Comparison of ENCODE assay signal across 13 cellular contexts in genomic region chr6:43803783-43804549, GRCh38. TPM values are rescaled to one million over a fixed set of nuclear protein-coding genes. Genes with fewer than 3 reads are reported as not detected.
DNase-seq lines count a peak whose midpoint lies in the region; ATAC-seq, FAIRE-seq and TF ChIP-seq lines count a peak whose summit lies in the region.
"Had no signal": no experiment of that assay in that cellular context is flagged by ENCODE, and none has a peak within 500 bp of the region (broad histone marks: within the 10 kb centered on the region; RNA-seq: fewer than 3 reads in every experiment).

No MANE protein-coding gene starts in this region.

- no peaks in the 10 kb centered on the region for H3K36me3 ChIP-seq in right atrium auricular region

- no peak overlapping the region for H3K4me3 ChIP-seq in right atrium auricular region

- no peak overlapping the region for H3K4me3 Mint-ChIP-seq in stimulated activated naive CD8-positive, alpha-beta T cell treated with anti-CD3 and anti-CD28 coated beads, Interleukin-15, amount 100 ng/mL, for 72 hours
- H3K4me3 Mint-ChIP-seq: activated B cell treated with CpG ODN at 0.5 μM for 24 hours; CD4-positive, CD25-positive, alpha-beta regulatory T cell had no signal

- peak overlapping the region; percentile 3; the same call in 1 of the 2 replicates for H3K27ac ChIP-seq in VCaP
- H3K27ac ChIP-seq in right atrium auricular region: no peak overlapping the region

- no peak for TF ChIP-seq CTCF in VCaP (conservative IDR thresholded peaks at IDR 0.05)
- TF ChIP-seq CTCF in right atrium auricular region (IDR thresholded peaks at IDR 0.05): no peak

- no peak for FAIRE-seq in urothelium cell line (lab: Jason Lieb, UNC)
- FAIRE-seq: frontal cortex had no signal

- H3K27me3 Mint-ChIP-seq in stimulated activated naive CD8-positive, alpha-beta T cell treated with anti-CD3 and anti-CD28 coated beads, Interleukin-15, amount 100 ng/mL, for 72 hours: no peaks in the 10 kb centered on the region
- H3K27me3 Mint-ChIP-seq: activated B cell treated with CpG ODN at 0.5 μM for 24 hours had no signal

- no peaks in the 10 kb centered on the region for H3K9me3 Mint-ChIP-seq in stimulated activated naive CD8-positive, alpha-beta T cell treated with anti-CD3 and anti-CD28 coated beads, Interleukin-15, amount 100 ng/mL, for 72 hours
- H3K9me3 Mint-ChIP-seq: activated B cell treated with CpG ODN at 0.5 μM for 24 hours; CD4-positive, CD25-positive, alpha-beta regulatory T cell had no signal

- H3K4me1 Mint-ChIP-seq in stimulated activated naive CD8-positive, alpha-beta T cell treated with anti-CD3 and anti-CD28 coated beads, Interleukin-15, amount 100 ng/mL, for 72 hours: peaks cover 15% of the 10 kb centered on the region

- no peaks in the 10 kb centered on the region for H3K27me3 ChIP-seq in right atrium auricular region

- in situ Hi-C loops in KBM-7 (cut with MboI; ENCODE audit: low pct_unique_long_range_greater_than_20kb, low sequenced_read_pairs): no loop called here

- DNase-seq in stimulated activated naive CD8-positive, alpha-beta T cell treated with anti-CD3 and anti-CD28 coated beads, Interleukin-15, amount 100 ng/mL, for 72 hours: no peak
- DNase-seq in stimulated activated naive CD8-positive, alpha-beta T cell treated with anti-CD3 and anti-CD28 coated beads, Interleukin-15, Interleukin-2, amounts not matched to agents 100 U/mL and 50 U/mL, for 24 hours: no peak
- DNase-seq in kidney glomerular epithelial cell (lab: John Stamatoyannopoulos, UW) (peak; percentile 47), urothelium cell line (ENCODE audit: low spot score) (peak; percentile 56), right atrium auricular region (ENCODE audit: low spot score) (no peak), KBM-7 (no peak)
- DNase-seq: activated B cell treated with CpG ODN at 0.5 μM for 24 hours; amygdala; CD4-positive, CD25-positive, alpha-beta regulatory T cell; NCI-H1105 had no signal

- no peaks in the 10 kb centered on the region for H3K9me3 ChIP-seq in right atrium auricular region

- no peak overlapping the region for H3K27ac Mint-ChIP-seq in stimulated activated naive CD8-positive, alpha-beta T cell treated with anti-CD3 and anti-CD28 coated beads, Interleukin-15, amount 100 ng/mL, for 72 hours
- H3K27ac Mint-ChIP-seq: activated B cell treated with CpG ODN at 0.5 μM for 24 hours had no signal

- peak; percentile 50 for ATAC-seq in stimulated activated naive CD8-positive, alpha-beta T cell treated with anti-CD3 and anti-CD28 coated beads, Interleukin-15, amount 100 ng/mL, for 72 hours
- ATAC-seq in stimulated activated naive CD8-positive, alpha-beta T cell treated with anti-CD3 and anti-CD28 coated beads, Interleukin-15, Interleukin-2, amounts not matched to agents 100 U/mL and 50 U/mL, for 24 hours: no peak
- ATAC-seq in HG03135 (IDR thresholded peaks at IDR 0.05; ENCODE audit: unreplicated experiment): no peak

- peaks cover 0 to 27% of the 10 kb centered on the region in 2 donors for H3K4me1 ChIP-seq in right atrium auricular region

RNA-seq across cellular contexts. Expression of gene VEGFA, which starts 34.0 kb away (rescaled TPM):
- total RNA-seq in right atrium auricular region: 100 to 1,000 TPM; 102 to 132 TPM

Comparison
In these comparisons a context has a peak if more than half of its experiments do, and no peak if none do; other contexts are left out.
1. DNase-seq: peak in kidney glomerular epithelial cell (single experiment) and urothelium cell line (single experiment); none in stimulated activated naive CD8-positive, alpha-beta T cell treated with anti-CD3 and anti-CD28 coated beads, Interleukin-15, amount 100 ng/mL, for 72 hours (0 of 2), stimulated activated naive CD8-positive, alpha-beta T cell treated with anti-CD3 and anti-CD28 coated beads, Interleukin-15, Interleukin-2, amounts not matched to agents 100 U/mL and 50 U/mL, for 24 hours (single experiment), right atrium auricular region (single experiment) and KBM-7 (single experiment).